ENCODE assay signal across 29 cellular contexts in the genomic region with DNA sequence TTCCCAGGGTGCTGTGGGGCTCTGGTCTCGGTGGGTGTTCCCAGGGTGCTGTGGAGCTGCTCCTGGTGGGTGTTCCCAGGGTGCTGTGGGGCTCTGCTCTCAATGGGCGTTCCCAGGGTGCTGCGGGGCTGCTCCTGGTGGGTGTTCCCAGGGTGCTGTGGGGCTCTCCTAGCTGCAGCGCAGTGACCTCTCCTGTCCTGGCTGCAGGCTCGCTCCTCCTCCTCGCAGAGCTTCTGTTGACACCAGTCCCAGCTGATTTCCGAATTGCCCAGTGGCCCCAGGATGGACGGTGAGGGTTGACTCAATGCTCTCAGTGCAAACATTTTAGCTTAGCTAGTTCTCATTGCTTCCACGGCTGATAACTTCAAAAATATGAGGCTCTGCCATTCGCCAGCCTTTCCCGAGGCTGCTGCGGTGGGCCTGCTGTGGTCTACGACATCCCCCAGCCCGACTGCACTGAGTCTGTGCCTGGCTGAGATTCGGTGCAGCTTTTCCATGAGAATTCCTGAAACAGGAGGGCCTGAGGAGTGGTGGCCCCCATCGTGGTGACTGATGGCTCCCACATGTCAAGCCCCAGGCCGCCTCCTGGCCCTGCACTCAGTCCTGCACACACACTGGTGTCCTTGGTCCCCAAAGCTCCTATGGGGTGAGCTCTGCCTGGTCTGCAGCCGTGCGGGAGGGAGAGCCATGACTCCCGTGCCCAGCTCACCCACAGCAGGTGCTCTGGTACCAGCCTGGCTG. TPM values are rescaled to one million over a fixed set of nuclear protein-coding genes. Genes with fewer than 3 reads are reported as not detected.
DNase-seq lines count a peak whose midpoint lies in the region; ATAC-seq, FAIRE-seq and TF ChIP-seq lines count a peak whose summit lies in the region.
"Had no signal": no experiment of that assay in that cellular context is flagged by ENCODE, and none has a peak within 500 bp of the region (broad histone marks: within the 10 kb centered on the region; RNA-seq: fewer than 3 reads in every experiment).

No MANE protein-coding gene starts in this region.

- peak overlapping the region; percentile 43 for H3K23ac ChIP-seq in neuronal stem cell (ENCODE audit: low read depth, low read length, poor library complexity)

- POLR2A ChIA-PET in activated naive CD8-positive, alpha-beta T cell treated with anti-CD3 and anti-CD28 coated beads, Interleukin-2, amount 10 ng/mL, durations not matched to agents 7 days and 5 days (lab: Charles Lee): no interaction called here

- H3K27me3 ChIP-seq in colonic mucosa: no peaks in the 10 kb centered on the region
- peaks cover 0 to 48% (median 0%) of the 10 kb centered on the region in 3 experiments for H3K27me3 ChIP-seq in neuronal stem cell (ENCODE audit: control insufficient read depth in 3 of 3, insufficient read depth in 3 of 3, low read depth in 1 of 3, low read length in 3 of 3)
- H3K27me3 ChIP-seq in upper lobe of left lung: peaks cover 0 to 7% (median 0%) of the 10 kb centered on the region in 4 donors

- H3K4me3 ChIP-seq in colonic mucosa (no peak overlapping the region), neuronal stem cell (ENCODE audit: low read length in 2 of 2) (no peak overlapping the region), upper lobe of left lung (no peak overlapping the region)

- peak overlapping the region; percentile 17 for H4K8ac ChIP-seq in neuronal stem cell (ENCODE audit: low read depth, low read length)

- TF ChIP-seq POLR2A in upper lobe of left lung (IDR thresholded peaks at IDR 0.05): no peak

- WGBS in neuronal stem cell (ENCODE audit: extremely low coverage in 2 of 2, insufficient read length in 2 of 2, insufficient replicate concordance in 1 of 2), 2 donors: no CpG with 5 or more reads among the region's 20 CpGs
- WGBS in upper lobe of left lung, 2 donors: 72 to 78% methylated on average over 11 to 19 of the region's 20 CpGs

- TF ChIP-seq CTCF in colonic mucosa (IDR thresholded peaks at IDR 0.05): no peak
- TF ChIP-seq CTCF in upper lobe of left lung (IDR thresholded peaks at IDR 0.05): no peak

- no peak overlapping the region for H2AK5ac ChIP-seq in neuronal stem cell (ENCODE audit: low read depth, low read length)

- H3K4me1 ChIP-seq in colonic mucosa (no peaks in the 10 kb centered on the region), neuronal stem cell (ENCODE audit: control insufficient read depth in 2 of 2, insufficient read depth in 1 of 2, low read depth in 1 of 2, low read length in 2 of 2) (peaks cover 0 to 2% of the 10 kb centered on the region in 2 donors), upper lobe of left lung (peaks cover 0 to 10% (median 0%) of the 10 kb centered on the region in 4 donors)

- H3K4me3 Mint-ChIP-seq in activated naive CD8-positive, alpha-beta T cell treated with anti-CD3 and anti-CD28 coated beads, Interleukin-2, amount 10 ng/mL, durations not matched to agents 7 days and 5 days: no peak overlapping the region
- no peak overlapping the region for H3K4me3 Mint-ChIP-seq in activated naive CD8-positive, alpha-beta T cell treated with anti-CD3 and anti-CD28 coated beads, Interleukin-2, amount 50 U/mL, for 24 hours

- peak; percentile 3 for DNase-seq in activated naive CD8-positive, alpha-beta T cell treated with anti-CD3 and anti-CD28 coated beads, Interleukin-2, amount 10 ng/mL, durations not matched to agents 7 days and 5 days
- no peak for DNase-seq in activated naive CD8-positive, alpha-beta T cell treated with anti-CD3 and anti-CD28 coated beads, Interleukin-2, amount 50 U/mL, for 24 hours
- DNase-seq in colonic mucosa (peak; percentile 5), neuronal stem cell (ENCODE audit: low spot score) (no peak), upper lobe of left lung (peak; percentile 10 to 59), frontal cortex (ENCODE audit: low spot score in 2 of 2) (no peak), NCI-H1092 (lab: John Stamatoyannopoulos, UW) (no peak)
- DNase-seq in stimulated activated CD4-positive, alpha-beta T cell treated with anti-CD3 and anti-CD28 coated beads, Interleukin-2, amount 100 ng/mL, for 48 hours: no peak
- DNase-seq: AML-193; C1 segment of cervical spinal cord; DMS53; EL; GF-D8; IMR-90; NCI-H1105; NCI-H146; NCI-H2029; NCI-H345; NCI-H524; NCI-H774; NK-92 treated with Interleukin-12 subunit alpha and Interleukin-12 subunit beta, amount 100 ng/mL, for 24 hours had no signal

- peaks cover 4% of the 10 kb centered on the region for H3K4me1 Mint-ChIP-seq in activated naive CD8-positive, alpha-beta T cell treated with anti-CD3 and anti-CD28 coated beads, Interleukin-2, amount 10 ng/mL, durations not matched to agents 7 days and 5 days
- peaks cover 11% of the 10 kb centered on the region for H3K4me1 Mint-ChIP-seq in activated naive CD8-positive, alpha-beta T cell treated with anti-CD3 and anti-CD28 coated beads, Interleukin-2, amount 50 U/mL, for 24 hours

- no peak overlapping the region for H3K4me2 ChIP-seq in neuronal stem cell (ENCODE audit: insufficient read depth, low read length, poor library complexity, severe bottlenecking)
- H3K4me2 ChIP-seq: KMS-11 had no signal

- H3K9ac ChIP-seq in colonic mucosa (ENCODE audit: low read depth in 2 of 2, low read length in 2 of 2): no peak overlapping the region
- H3K9ac ChIP-seq in neuronal stem cell (ENCODE audit: low read depth, low read length, poor library complexity): no peak overlapping the region
- H3K9ac ChIP-seq: KMS-11 had no signal

- no peak overlapping the region for H2BK12ac ChIP-seq in neuronal stem cell (ENCODE audit: low read length)

- H3K4ac ChIP-seq in neuronal stem cell (ENCODE audit: low read length): no peak overlapping the region

- H2BK5ac ChIP-seq in neuronal stem cell (ENCODE audit: low read length): no peak overlapping the region

- peak overlapping the region; percentile 64 for H3K18ac ChIP-seq in neuronal stem cell (ENCODE audit: low read length)

- H2AFZ ChIP-seq in neuronal stem cell (ENCODE audit: low read length): no peak overlapping the region

- H3K14ac ChIP-seq in neuronal stem cell (ENCODE audit: low read length): no peak overlapping the region

- peaks cover 7% of the 10 kb centered on the region for H3K27me3 Mint-ChIP-seq in activated naive CD8-positive, alpha-beta T cell treated with anti-CD3 and anti-CD28 coated beads, Interleukin-2, amount 10 ng/mL, durations not matched to agents 7 days and 5 days
- H3K27me3 Mint-ChIP-seq in activated naive CD8-positive, alpha-beta T cell treated with anti-CD3 and anti-CD28 coated beads, Interleukin-2, amount 50 U/mL, for 24 hours: peaks cover 3% of the 10 kb centered on the region

- H3K27ac ChIP-seq in colonic mucosa (no peak overlapping the region), neuronal stem cell (replicated peaks; ENCODE audit: low read length) (no peak overlapping the region), upper lobe of left lung (no peak overlapping the region)
- H3K27ac ChIP-seq: KMS-11, RWPE1 had no signal

- H2BK120ac ChIP-seq in neuronal stem cell (ENCODE audit: low read depth, low read length): no peak overlapping the region

- H2BK15ac ChIP-seq in neuronal stem cell (ENCODE audit: low read length): no peak overlapping the region

- no peaks in the 10 kb centered on the region for H3K9me3 ChIP-seq in colonic mucosa
- peaks cover 5 to 6% of the 10 kb centered on the region in 2 donors for H3K9me3 ChIP-seq in neuronal stem cell (replicated peaks in 1 of 2; ENCODE audit: control insufficient read depth in 2 of 2, insufficient read depth in 1 of 2, low read depth in 1 of 2, low read length in 2 of 2)
- peaks cover 8 to 23% (median 17%) of the 10 kb centered on the region in 4 donors for H3K9me3 ChIP-seq in upper lobe of left lung

- TF ChIP-seq EP300 in upper lobe of left lung (IDR thresholded peaks at IDR 0.05): no peak

- no peak for ATAC-seq in activated naive CD8-positive, alpha-beta T cell treated with anti-CD3 and anti-CD28 coated beads, Interleukin-2, amount 10 ng/mL, durations not matched to agents 7 days and 5 days (ENCODE audit: low read depth)
- no peak for ATAC-seq in activated naive CD8-positive, alpha-beta T cell treated with anti-CD3 and anti-CD28 coated beads, Interleukin-2, amount 50 U/mL, for 24 hours
- ATAC-seq in upper lobe of left lung (ENCODE audit: low FRiP score in 2 of 2): no peak

- H3K36me3 ChIP-seq in colonic mucosa (no peaks in the 10 kb centered on the region), neuronal stem cell (replicated peaks in 1 of 2; ENCODE audit: control insufficient read depth in 2 of 2, insufficient read depth in 2 of 2, low read length in 2 of 2) (no peaks in the 10 kb centered on the region), upper lobe of left lung (no peaks in the 10 kb centered on the region)

- H3K27ac Mint-ChIP-seq in activated naive CD8-positive, alpha-beta T cell treated with anti-CD3 and anti-CD28 coated beads, Interleukin-2, amount 10 ng/mL, durations not matched to agents 7 days and 5 days: no peak overlapping the region
- no peak overlapping the region for H3K27ac Mint-ChIP-seq in activated naive CD8-positive, alpha-beta T cell treated with anti-CD3 and anti-CD28 coated beads, Interleukin-2, amount 50 U/mL, for 24 hours

- intact Hi-C loops in colonic mucosa (cut with DNase I): no loop called here

- H3K36me3 Mint-ChIP-seq in activated naive CD8-positive, alpha-beta T cell treated with anti-CD3 and anti-CD28 coated beads, Interleukin-2, amount 10 ng/mL, durations not matched to agents 7 days and 5 days: no peaks in the 10 kb centered on the region
- H3K36me3 Mint-ChIP-seq in activated naive CD8-positive, alpha-beta T cell treated with anti-CD3 and anti-CD28 coated beads, Interleukin-2, amount 50 U/mL, for 24 hours (ENCODE audit: low read depth): no peaks in the 10 kb centered on the region

- H3K9me3 Mint-ChIP-seq in activated naive CD8-positive, alpha-beta T cell treated with anti-CD3 and anti-CD28 coated beads, Interleukin-2, amount 10 ng/mL, durations not matched to agents 7 days and 5 days: peaks cover 7% of the 10 kb centered on the region
- peaks cover 12% of the 10 kb centered on the region for H3K9me3 Mint-ChIP-seq in activated naive CD8-positive, alpha-beta T cell treated with anti-CD3 and anti-CD28 coated beads, Interleukin-2, amount 50 U/mL, for 24 hours

- H4K91ac ChIP-seq in neuronal stem cell (ENCODE audit: low read depth, low read length, poor library complexity): no peak overlapping the region

- no peaks in the 10 kb centered on the region for H3K79me1 ChIP-seq in neuronal stem cell (ENCODE audit: low read depth, low read length)

- FAIRE-seq in frontal cortex (lab: Jason Lieb, UNC): no peak
- FAIRE-seq: D721Med, GM19239, HTR-8/SVneo had no signal

RNA-seq across cellular contexts. Expression of gene NKX6-2, which starts 58.3 kb away (rescaled TPM):
- total RNA-seq in activated naive CD8-positive, alpha-beta T cell treated with anti-CD3 and anti-CD28 coated beads, Interleukin-2, amount 10 ng/mL, durations not matched to agents 7 days and 5 days: not detected
- total RNA-seq in colonic mucosa (not detected), upper lobe of left lung (not detected), frontal cortex (0.41 TPM)
- 0.08 TPM for polyA plus RNA-seq in neuronal stem cell (2013, experiment 1 of 2)
- polyA plus RNA-seq in neuronal stem cell (2013, experiment 2 of 2): 0.06 TPM
- total RNA-seq: A172, H4, IMR-90 had no signal
- polyA plus RNA-seq: AG04450, IMR-90 had no signal

Comparison
In these comparisons a context has a peak if more than half of its experiments do, and no peak if none do; other contexts are left out.
1. DNase-seq: peak in activated naive CD8-positive, alpha-beta T cell treated with anti-CD3 and anti-CD28 coated beads, Interleukin-2, amount 10 ng/mL, durations not matched to agents 7 days and 5 days (single experiment), colonic mucosa (single experiment) and upper lobe of left lung (2 of 2); none in activated naive CD8-positive, alpha-beta T cell treated with anti-CD3 and anti-CD28 coated beads, Interleukin-2, amount 50 U/mL, for 24 hours (single experiment), neuronal stem cell (single experiment), stimulated activated CD4-positive, alpha-beta T cell treated with anti-CD3 and anti-CD28 coated beads, Interleukin-2, amount 100 ng/mL, for 48 hours (0 of 2), frontal cortex (0 of 2) and NCI-H1092 (single experiment).